ENCODE assay signal across 20 cellular contexts in genomic region chr2:188986839-188987238, GRCh38. TPM values are rescaled to one million over a fixed set of nuclear protein-coding genes. Genes with fewer than 3 reads are reported as not detected.
A peak's percentile ranks its signal among the peaks of the same experiment; 100 is the strongest.
DNase-seq lines count a peak whose midpoint lies in the region; ATAC-seq and TF ChIP-seq lines count a peak whose summit lies in the region.
"Had no signal": no experiment of that assay in that cellular context is flagged by ENCODE, and none has a peak within 500 bp of the region (broad histone marks: within the 10 kb centered on the region; RNA-seq: fewer than 3 reads in every experiment).

No MANE protein-coding gene starts in this region.

- H3K4me1 ChIP-seq in gastrocnemius medialis, result no peaks in the 10 kb centered on the region
- H3K4me1 ChIP-seq in colonic mucosa, result no peaks in the 10 kb centered on the region
- H3K4me1 ChIP-seq: lower lobe of right lung, upper lobe of right lung had no signal

- intact Hi-C loops in gastrocnemius medialis (cut with DNase I; ENCODE audit: low total_unique reads), result no loop called here
- intact Hi-C loops in colonic mucosa (cut with DNase I), result no loop called here

- no peak for TF ChIP-seq POLR2A in gastrocnemius medialis (IDR thresholded peaks at IDR 0.05)

- in situ Hi-C loops in gastrocnemius medialis (cut with MboI; ENCODE audit: low sequenced_read_pairs in 4 of 4), result loop anchor here in 1 of 4 donors (5.0 to 25.0 kb wide), 2 partner anchors 465 to 1450 kb away; no protein-coding TSS in a partner anchor

- H3K9ac ChIP-seq in colonic mucosa (ENCODE audit: low read depth in 2 of 2, low read length in 2 of 2), result no peak overlapping the region

- DNase-seq in Ammon's horn (ENCODE audit: low spot score) (peak; percentile 30), NCI-H446 treated with DMSO at 0.1 percent for 48 hours (lab: John Stamatoyannopoulos, UW) (peak; percentile 10), fibroblast of the aortic adventitia (ENCODE audit: low read depth) (peak; percentile 72), gastrocnemius medialis (no peak), colonic mucosa (no peak), NCI-H187 treated with DMSO at 0.1 percent for 48 hours (lab: John Stamatoyannopoulos, UW) (no peak)
- DNase-seq: activated CD4-positive, alpha-beta T cell treated with anti-CD3 and anti-CD28 coated beads for 36 hours; activated effector memory CD4-positive, alpha-beta T cell treated with anti-CD3 and anti-CD28 coated beads, Interleukin-2, amount 50 U/mL, for 16 hours; cortex of kidney; lower lobe of right lung; naive thymus-derived CD4-positive, alpha-beta T cell; NCI-H2081 treated with DMSO at 0.1 percent for 48 hours; NCI-H526 treated with DMSO at 0.1 percent for 48 hours; PC-9; stimulated activated CD4-positive, alpha-beta T cell treated with anti-CD3 and anti-CD28 coated beads, Interleukin-15, amount 100 ng/mL, for 24 hours; stimulated activated naive B cell treated with anti-CD40 and anti-IgM and Interleukin-4, amounts not matched to agents 10 μg/mL and 1 μg/mL and 100 μg/mL, for 72 hours; upper lobe of right lung had no signal

- H3K36me3 ChIP-seq in gastrocnemius medialis, result no peaks in the 10 kb centered on the region
- H3K36me3 ChIP-seq in colonic mucosa, result no peaks in the 10 kb centered on the region

- no peak overlapping the region for H3K4me3 ChIP-seq in fibroblast of the aortic adventitia (ENCODE audit: low read depth, low read length)
- H3K4me3 ChIP-seq in gastrocnemius medialis, result no peak overlapping the region
- no peak overlapping the region for H3K4me3 ChIP-seq in colonic mucosa
- H3K4me3 ChIP-seq: lower lobe of right lung, PC-9, SK-N-MC, upper lobe of right lung had no signal

- H3K27me3 ChIP-seq in gastrocnemius medialis, result no peaks in the 10 kb centered on the region
- H3K27me3 ChIP-seq in colonic mucosa, result no peaks in the 10 kb centered on the region
- H3K27me3 ChIP-seq: upper lobe of right lung had no signal

- TF ChIP-seq CTCF in fibroblast of the aortic adventitia (IDR thresholded peaks at IDR 0.05; ENCODE audit: insufficient read depth, low read length) (no peak), gastrocnemius medialis (IDR thresholded peaks at IDR 0.05 in 4 of 5, conservative IDR thresholded peaks at IDR 0.05 in 1 of 5) (no peak), colonic mucosa (IDR thresholded peaks at IDR 0.05) (no peak)

- ATAC-seq in gastrocnemius medialis, result no peak
- no peak for ATAC-seq in HG02642 (IDR thresholded peaks at IDR 0.05; ENCODE audit: poor library complexity, unreplicated experiment)
- no peak for ATAC-seq in HG02970 (IDR thresholded peaks at IDR 0.05; ENCODE audit: low FRiP score, unreplicated experiment)
- ATAC-seq: activated CD4-positive, alpha-beta T cell treated with anti-CD3 and anti-CD28 coated beads for 36 hours; lower lobe of right lung; naive thymus-derived CD4-positive, alpha-beta T cell; stimulated activated naive B cell treated with anti-CD40 and anti-IgM and Interleukin-4, amounts not matched to agents 10 μg/mL and 1 μg/mL and 100 μg/mL, for 72 hours; upper lobe of right lung had no signal

- no peaks in the 10 kb centered on the region for H3K9me3 ChIP-seq in gastrocnemius medialis
- no peaks in the 10 kb centered on the region for H3K9me3 ChIP-seq in colonic mucosa
- H3K9me3 ChIP-seq: lower lobe of right lung, upper lobe of right lung had no signal

- peak overlapping the region; percentile 2 to 35 (median 16) for H3K27ac ChIP-seq in gastrocnemius medialis
- no peak overlapping the region for H3K27ac ChIP-seq in colonic mucosa
- H3K27ac ChIP-seq: lower lobe of right lung, PC-9, SK-N-MC, upper lobe of right lung had no signal

RNA-seq across cellular contexts. Expression of gene COL3A1, which starts 12.7 kb away (rescaled TPM):
- 1,653 and 14,045 TPM in 2 replicates for total RNA-seq in fibroblast of the aortic adventitia (ENCODE audit: low replicate concordance)
- total RNA-seq in gastrocnemius medialis, result 10 to 100 TPM in 3 of 4 donors, 1 to 10 TPM in 1; 6.5 to 42.7 (median 15.0) TPM
- total RNA-seq in colonic mucosa, result 100 to 1,000 TPM; 119 to 260 TPM
- total RNA-seq: PC-9 had no signal

Comparison
In these comparisons a context has a peak if more than half of its experiments do, and no peak if none do; other contexts are left out.
1. DNase-seq: peak in Ammon's horn (single experiment), NCI-H446 treated with DMSO at 0.1 percent for 48 hours (single experiment) and fibroblast of the aortic adventitia (single experiment); none in gastrocnemius medialis (0 of 2), colonic mucosa (single experiment) and NCI-H187 treated with DMSO at 0.1 percent for 48 hours (single experiment).